ENCODE assay signal across 8 cellular contexts in the genomic region with DNA sequence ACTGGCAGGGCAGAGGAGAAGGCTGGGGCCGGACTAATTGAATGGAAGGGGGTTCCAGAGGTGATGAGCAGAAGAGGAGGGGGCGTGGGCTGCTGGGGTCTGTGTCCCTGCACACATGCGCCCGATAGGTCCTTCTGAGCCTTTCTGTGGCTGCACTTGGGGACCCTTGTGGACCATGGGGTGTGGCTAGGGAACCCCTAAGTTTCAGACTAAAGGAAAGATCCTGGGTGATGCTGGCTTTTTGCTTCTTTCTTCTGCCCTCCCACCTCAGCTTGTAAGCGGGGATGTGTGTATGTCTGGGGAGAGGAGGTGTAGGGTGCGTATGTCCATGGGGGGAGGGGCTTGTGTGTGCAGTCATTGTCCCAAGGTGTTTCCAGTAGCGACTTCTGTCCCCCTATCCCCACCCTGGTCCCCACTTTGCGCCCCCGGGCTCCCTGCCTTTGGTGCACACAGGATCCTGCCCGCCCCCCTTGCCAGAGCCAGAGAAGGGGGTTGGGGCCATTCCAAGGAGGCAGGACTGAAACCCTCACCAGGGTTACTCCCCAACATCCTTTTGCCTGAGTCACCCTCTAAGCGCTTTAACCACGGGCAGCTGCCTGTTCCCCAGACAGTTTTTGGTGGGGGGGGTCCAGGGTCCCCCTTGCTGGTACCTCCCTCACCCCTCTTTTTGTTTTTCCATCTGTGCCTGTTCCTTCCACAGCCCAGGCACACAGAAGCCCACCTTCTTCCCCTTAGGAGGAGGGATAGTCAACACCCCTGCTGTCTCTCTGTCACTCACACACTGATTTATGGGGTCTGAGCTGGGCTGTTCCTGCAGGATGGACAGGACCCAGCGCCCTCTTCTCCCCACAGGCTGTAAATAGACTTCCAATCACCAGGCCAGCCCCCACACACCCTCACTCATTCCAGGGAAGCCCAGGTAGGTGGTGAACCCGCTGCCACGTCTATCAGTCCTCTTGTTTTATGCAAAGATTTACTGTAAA.
DNase-seq lines count a peak whose midpoint lies in the region; ATAC-seq and TF ChIP-seq lines count a peak whose summit lies in the region.

No MANE protein-coding gene starts in this region.

- H3K4me3 ChIP-seq in BJ (ENCODE audit: low read depth, low read length), result no peak overlapping the region

- peak; percentile 16 for DNase-seq in BJ (ENCODE audit: low read depth)
- peak; percentile 38 for DNase-seq in HT1080 (ENCODE audit: low read depth)
- DNase-seq in ecto neural progenitor cell (ENCODE audit: low spot score), result peak; percentile 60
- DNase-seq in myocyte (ENCODE audit: low read depth), result peak; percentile 81
- no peak for DNase-seq in occipital lobe (lab: John Stamatoyannopoulos, UW)
- DNase-seq in effector CD8-positive, alpha-beta T cell (lab: John Stamatoyannopoulos, UW), result no peak

- ATAC-seq in GM19351 (IDR thresholded peaks at IDR 0.05; ENCODE audit: unreplicated experiment), result no peak
- no peak for ATAC-seq in HG02870 (IDR thresholded peaks at IDR 0.05; ENCODE audit: unreplicated experiment)

- CTCF ChIA-PET in BJ (lab: Yijun Ruan, JAX), result interaction anchor here (0.6 to 4.6 kb wide), 7 partner anchors 22 to 156 kb away, joined by 3 to 39 read pairs (median 3); no protein-coding TSS in a partner anchor

- POLR2A ChIA-PET in BJ (lab: Charles Lee), result interaction anchor here (0.6 kb wide), 2 partner anchors 60 to 63 kb away, joined by 4 to 10 read pairs; no protein-coding TSS in a partner anchor

- TF ChIP-seq CTCF in BJ (IDR thresholded peaks at IDR 0.05; ENCODE audit: insufficient read depth, low read depth, low read length), result no peak

- H3K27me3 ChIP-seq in BJ (ENCODE audit: control insufficient read depth, insufficient read depth, low read length), result no peaks in the 10 kb centered on the region

- peaks cover 13% of the 10 kb centered on the region for H3K36me3 ChIP-seq in BJ (ENCODE audit: control insufficient read depth, insufficient read depth, low read length)

Comparison
In these comparisons a context has a peak if more than half of its experiments do, and no peak if none do; other contexts are left out.
1. DNase-seq: peak in BJ (single experiment), HT1080 (single experiment), ecto neural progenitor cell (single experiment) and myocyte (single experiment); none in occipital lobe (single experiment) and effector CD8-positive, alpha-beta T cell (single experiment).